Comparison of ENCODE assay signal across 13 cellular contexts in genomic region chrX:12610079-12610478, GRCh38.
A peak's percentile ranks its signal among the peaks of the same experiment; 100 is the strongest.
DNase-seq lines count a peak whose midpoint lies in the region; ATAC-seq, FAIRE-seq and TF ChIP-seq lines count a peak whose summit lies in the region.
"Had no signal": no experiment of that assay in that cellular context is flagged by ENCODE, and none has a peak within 500 bp of the region (broad histone marks: within the 10 kb centered on the region; RNA-seq: fewer than 3 reads in every experiment).

No MANE protein-coding gene starts in this region.

- ATAC-seq in foreskin keratinocyte (peak; percentile 99), HG02938 (IDR thresholded peaks at IDR 0.05; ENCODE audit: unreplicated experiment) (no peak)
- ATAC-seq: heart right ventricle; HepG2; stimulated activated effector memory CD8-positive, alpha-beta T cell treated with anti-CD3 and anti-CD28 coated beads, Interleukin-12 subunit alpha, Interleukin-12 subunit beta, amount 100 ng/mL, for 72 hours had no signal

- DNase-seq in AG09319 (ENCODE audit: extremely low read depth, low read depth) (peak; percentile 7), HTR-8/SVneo (ENCODE audit: insufficient read length, low spot score) (peak; percentile 37), SIG-M5 treated with dmso at 0.1 percent for 504 hours (lab: John Stamatoyannopoulos, UW; ENCODE audit: unreplicated experiment) (peak; percentile 88), foreskin keratinocyte (peak; percentile 95 to 96), NCI-H748 (lab: John Stamatoyannopoulos, UW; ENCODE audit: unreplicated experiment) (no peak), GOT3 (lab: John Stamatoyannopoulos, UW) (no peak), NCI-H2196 (lab: John Stamatoyannopoulos, UW; ENCODE audit: unreplicated experiment) (no peak)
- DNase-seq: heart right ventricle, NCI-H2107 had no signal

- peak overlapping the region; percentile 91 for H3K27ac ChIP-seq in foreskin keratinocyte
- H3K27ac ChIP-seq: C4-2B, heart right ventricle had no signal

- TF ChIP-seq CTCF in AG09319 (IDR thresholded peaks at IDR 0.05; ENCODE audit: low read depth, low read length) = no peak
- TF ChIP-seq CTCF in foreskin keratinocyte (conservative IDR thresholded peaks at IDR 0.05) = no peak

- FAIRE-seq in HTR-8/SVneo (lab: Jason Lieb, UNC) = no peak
- FAIRE-seq: HepG2 had no signal

- H3K4me1 ChIP-seq in foreskin keratinocyte = peaks cover 15% of the 10 kb centered on the region
- H3K4me1 ChIP-seq: heart right ventricle had no signal

- no peaks in the 10 kb centered on the region for H3K27me3 ChIP-seq in foreskin keratinocyte
- H3K27me3 ChIP-seq: heart right ventricle had no signal

Comparison
In these comparisons a context has a peak if more than half of its experiments do, and no peak if none do; other contexts are left out.
1. DNase-seq: peak in AG09319 (single experiment), HTR-8/SVneo (single experiment), SIG-M5 treated with dmso at 0.1 percent for 504 hours (single experiment) and foreskin keratinocyte (2 of 2); none in NCI-H748 (single experiment), GOT3 (single experiment) and NCI-H2196 (single experiment).